In the genomic region with DNA sequence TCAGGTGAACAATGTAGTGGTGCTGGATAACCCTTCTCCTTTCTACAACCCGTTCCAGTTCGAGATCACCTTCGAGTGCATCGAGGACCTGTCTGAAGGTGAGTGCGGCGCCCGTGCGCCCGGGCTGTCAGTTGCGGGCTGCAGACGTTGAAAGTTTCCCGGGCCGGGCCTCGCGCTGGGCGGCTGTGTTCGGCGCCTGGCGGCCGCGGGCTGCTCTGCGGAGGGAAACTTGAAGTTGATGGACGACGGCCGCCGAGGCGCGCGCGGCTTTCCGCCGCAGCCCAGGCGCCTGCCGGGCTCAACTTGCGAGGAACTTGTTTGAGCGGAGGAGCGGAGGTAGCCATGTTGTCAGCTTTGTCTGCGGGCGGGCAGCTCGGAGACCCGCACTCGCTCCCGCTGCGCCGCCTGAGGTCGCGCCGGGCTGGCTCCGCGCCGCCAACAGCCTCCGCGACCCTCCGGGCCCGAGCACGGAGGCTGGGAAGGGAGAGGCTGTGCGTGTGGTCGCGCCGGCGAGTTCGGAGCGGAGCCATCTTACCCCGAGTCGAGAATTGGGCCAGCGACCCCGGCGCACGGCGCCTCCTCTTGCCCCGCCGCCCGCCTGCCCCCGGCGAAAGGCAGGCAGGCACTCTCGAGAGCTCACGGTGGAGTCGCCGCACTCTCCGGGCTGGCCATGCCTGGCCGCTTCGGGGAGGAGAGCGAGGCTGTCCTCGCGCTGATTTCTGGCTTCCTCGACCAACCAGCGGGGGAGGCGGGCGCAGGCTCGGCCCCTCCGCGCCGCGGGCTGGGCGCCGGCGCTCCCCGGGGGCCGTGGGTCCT, we compare ENCODE assay signal across 8 cellular contexts. TPM values are rescaled to one million over a fixed set of nuclear protein-coding genes. Genes with fewer than 3 reads are reported as not detected.
A peak's percentile ranks its signal among the peaks of the same experiment; 100 is the strongest.
DNase-seq lines count a peak whose midpoint lies in the region; ATAC-seq and TF ChIP-seq lines count a peak whose summit lies in the region.

No MANE protein-coding gene starts in this region.

- H4K20me1 ChIP-seq in osteoblast (ENCODE audit: insufficient read depth, low read length), result no peaks in the 10 kb centered on the region

- peak overlapping the region; percentile 88 for H3K4me3 Mint-ChIP-seq in activated naive CD4-positive, alpha-beta T cell treated with anti-CD3 and anti-CD28 coated beads for 36 hours

- peaks cover 11% of the 10 kb centered on the region for H3K4me1 ChIP-seq in RWPE2 (ENCODE audit: insufficient read depth, poor library complexity, severe bottlenecking)
- H3K4me1 ChIP-seq in osteoblast (ENCODE audit: insufficient read depth, low read length), result peaks cover 31% of the 10 kb centered on the region
- H3K4me1 ChIP-seq in thyroid gland, result peaks cover 0 to 30% of the 10 kb centered on the region in 2 donors

- peak; percentile 48 for ATAC-seq in GM19397 (IDR thresholded peaks at IDR 0.05; ENCODE audit: unreplicated experiment)
- ATAC-seq in HG03521 (IDR thresholded peaks at IDR 0.05; ENCODE audit: unreplicated experiment), result peak; percentile 30
- ATAC-seq in RWPE2 (ENCODE audit: low read depth), result peak; percentile 26

- intact Hi-C loops in activated naive CD4-positive, alpha-beta T cell treated with anti-CD3 and anti-CD28 coated beads for 36 hours (cut with micrococcal nuclease), result loop anchor here (1.0 to 5.0 kb wide), 11 partner anchors 40 to 1292 kb away; a partner anchor contains a TSS
- intact Hi-C loops in thyroid gland (cut with DNase I), result loop anchor here (10.0 kb wide), 1 partner anchor 180 kb away; a partner anchor contains a TSS

- CTCF ChIA-PET in activated naive CD4-positive, alpha-beta T cell treated with anti-CD3 and anti-CD28 coated beads for 36 hours (lab: Charles Lee), result interaction anchor here (0.7 to 3.4 kb wide), 6 partner anchors 12 to 215 kb away, joined by 3 to 20 read pairs (median 7); no protein-coding TSS in a partner anchor

- H3K27ac ChIP-seq in RWPE2 (ENCODE audit: poor library complexity, severe bottlenecking), result peak overlapping the region; percentile 88
- H3K27ac ChIP-seq in osteoblast (ENCODE audit: low read depth, low read length), result peak overlapping the region; percentile 81
- H3K27ac ChIP-seq in thyroid gland, result peak overlapping the region; percentile 94 to 98 (median 97)

- peaks cover 49% of the 10 kb centered on the region for H3K4me1 Mint-ChIP-seq in activated naive CD4-positive, alpha-beta T cell treated with anti-CD3 and anti-CD28 coated beads for 36 hours (ENCODE audit: low read depth)

- peaks cover 76% of the 10 kb centered on the region for H3K79me2 ChIP-seq in osteoblast (ENCODE audit: insufficient read depth, low read length)

- no peak for TF ChIP-seq CTCF in RWPE2 (IDR thresholded peaks at IDR 0.05; ENCODE audit: poor library complexity, severe bottlenecking)
- no peak for TF ChIP-seq CTCF in osteoblast (IDR thresholded peaks at IDR 0.05; ENCODE audit: extremely low read depth, low read depth, low read length)
- peak in 1 of 6 experiments; percentile 8 for TF ChIP-seq CTCF in thyroid gland (IDR thresholded peaks at IDR 0.05)

- no peaks in the 10 kb centered on the region for H3K27me3 Mint-ChIP-seq in activated naive CD4-positive, alpha-beta T cell treated with anti-CD3 and anti-CD28 coated beads for 36 hours (ENCODE audit: low read depth)

- 0 to 1% methylated on average over 32 to 40 of the region's 99 CpGs for WGBS in thyroid gland, 2 donors

- peaks cover 14% of the 10 kb centered on the region for H3K36me3 Mint-ChIP-seq in activated naive CD4-positive, alpha-beta T cell treated with anti-CD3 and anti-CD28 coated beads for 36 hours (ENCODE audit: low read depth)

- peak overlapping the region; percentile 84 for H2AFZ ChIP-seq in osteoblast (ENCODE audit: low read length)

- TF ChIP-seq POLR2A in thyroid gland (IDR thresholded peaks at IDR 0.05), result peak; percentile 64 to 90

- no peaks in the 10 kb centered on the region for H3K9me3 ChIP-seq in RWPE2 (ENCODE audit: severe bottlenecking)
- no peaks in the 10 kb centered on the region for H3K9me3 ChIP-seq in osteoblast (ENCODE audit: low read depth, low read length)
- H3K9me3 ChIP-seq in thyroid gland, result no peaks in the 10 kb centered on the region

- no peaks in the 10 kb centered on the region for H3K9me3 Mint-ChIP-seq in activated naive CD4-positive, alpha-beta T cell treated with anti-CD3 and anti-CD28 coated beads for 36 hours

- H3K36me3 ChIP-seq in RWPE2 (ENCODE audit: low read depth), result peaks cover 22% of the 10 kb centered on the region
- H3K36me3 ChIP-seq in osteoblast (ENCODE audit: insufficient read depth, low read length), result peaks cover 4% of the 10 kb centered on the region
- H3K36me3 ChIP-seq in thyroid gland, result no peaks in the 10 kb centered on the region

- H3K27me3 ChIP-seq in RWPE2 (ENCODE audit: insufficient read depth, poor library complexity, severe bottlenecking) (no peaks in the 10 kb centered on the region), osteoblast (ENCODE audit: insufficient read depth, low read length) (no peaks in the 10 kb centered on the region), thyroid gland (no peaks in the 10 kb centered on the region)

- H3K27ac Mint-ChIP-seq in activated naive CD4-positive, alpha-beta T cell treated with anti-CD3 and anti-CD28 coated beads for 36 hours, result peak overlapping the region; percentile 97

- peak overlapping the region; percentile 92 for H3K4me2 ChIP-seq in osteoblast (ENCODE audit: insufficient read depth, low read length)

- peak; percentile 68 for DNase-seq in COLO668 (lab: John Stamatoyannopoulos, UW; ENCODE audit: unreplicated experiment)
- DNase-seq in RWPE2 (ENCODE audit: low spot score), result no peak
- peak; percentile 62 for DNase-seq in activated naive CD4-positive, alpha-beta T cell treated with anti-CD3 and anti-CD28 coated beads for 36 hours
- DNase-seq in glomerular visceral epithelial cell (ENCODE audit: extremely low spot score), result peak; percentile 75
- DNase-seq in osteoblast (ENCODE audit: insufficient read length, low spot score, missing footprints), result peak; percentile 95
- DNase-seq in thyroid gland, result peak; percentile 86 to 88

- peak overlapping the region; percentile 94 for H3K4me3 ChIP-seq in RWPE2 (ENCODE audit: severe bottlenecking)
- H3K4me3 ChIP-seq in osteoblast (ENCODE audit: insufficient read depth, low read length), result peak overlapping the region; percentile 87
- peak overlapping the region; percentile 82 to 97 (median 90) for H3K4me3 ChIP-seq in thyroid gland (replicated peaks in 1 of 3)

RNA-seq across cellular contexts. Expression of a gene that starts 0.7 kb away (rescaled TPM):
- total RNA-seq in activated naive CD4-positive, alpha-beta T cell treated with anti-CD3 and anti-CD28 coated beads for 36 hours, result 10 to 100 TPM; 30.3 to 31.4 TPM
- total RNA-seq in osteoblast (15.2 and 16.2 TPM in 2 replicates), thyroid gland (10 to 100 TPM; 22.2 to 25.9 (median 23.7) TPM)

RNA-seq across cellular contexts. Expression of a gene that starts 40.3 kb away (rescaled TPM):
- 10 to 100 TPM; 16.3 to 16.4 TPM for total RNA-seq in activated naive CD4-positive, alpha-beta T cell treated with anti-CD3 and anti-CD28 coated beads for 36 hours
- 15.2 and 17.1 TPM in 2 replicates for total RNA-seq in osteoblast
- total RNA-seq in thyroid gland, result 10 to 100 TPM; 26.7 to 47.2 (median 35.8) TPM
